ENCODE assay signal across 18 cellular contexts in genomic region chr6:143405381-143406154, GRCh38. TPM values are rescaled to one million over a fixed set of nuclear protein-coding genes. Genes with fewer than 3 reads are reported as not detected.
DNase-seq lines count a peak whose midpoint lies in the region; ATAC-seq and TF ChIP-seq lines count a peak whose summit lies in the region.
"Had no signal": no experiment of that assay in that cellular context is flagged by ENCODE, and none has a peak within 500 bp of the region (broad histone marks: within the 10 kb centered on the region; RNA-seq: fewer than 3 reads in every experiment).

No MANE protein-coding gene starts in this region.

- H3K9me3 Mint-ChIP-seq in HFFc6: no peaks in the 10 kb centered on the region
- H3K9me3 Mint-ChIP-seq in progenitor cell of endocrine pancreas (ENCODE audit: low read depth): peaks cover 10% of the 10 kb centered on the region

- H3K36me3 Mint-ChIP-seq in HFFc6 (ENCODE audit: low read depth) (no peaks in the 10 kb centered on the region), progenitor cell of endocrine pancreas (ENCODE audit: insufficient read depth) (peaks cover 2% of the 10 kb centered on the region)

- H3K4me1 ChIP-seq in ACC112 (ENCODE audit: control insufficient read depth, insufficient read depth, low read length, unreplicated experiment): peaks cover 16% of the 10 kb centered on the region
- H3K4me1 ChIP-seq in gastroesophageal sphincter: no peaks in the 10 kb centered on the region

- peak; percentile 70 for DNase-seq in HFFc6
- DNase-seq in astrocyte of the cerebellum (ENCODE audit: low read depth): peak; percentile 75
- peak; percentile 81 for DNase-seq in iris pigment epithelial cell (ENCODE audit: low read depth)
- DNase-seq in progenitor cell of endocrine pancreas (ENCODE audit: low spot score, unreplicated experiment): no peak
- DNase-seq in MV-4-11 (lab: John Stamatoyannopoulos, UW): no peak
- DNase-seq: activated T-cell treated with anti-CD3 and anti-CD28 coated beads, Interleukin-2, amount 50 U/mL, for 1 hour; Caco-2; GDM1; heart left ventricle; left cardiac atrium; NCI-H146 had no signal

- H3K36me3 ChIP-seq in ACC112 (ENCODE audit: insufficient read depth, low read length): no peaks in the 10 kb centered on the region
- no peaks in the 10 kb centered on the region for H3K36me3 ChIP-seq in gastroesophageal sphincter
- H3K36me3 ChIP-seq: heart left ventricle had no signal

- H3K4me3 Mint-ChIP-seq in HFFc6: peak overlapping the region; percentile 26
- no peak overlapping the region for H3K4me3 Mint-ChIP-seq in progenitor cell of endocrine pancreas (ENCODE audit: low read depth)
- H3K4me3 Mint-ChIP-seq: activated naive CD8-positive, alpha-beta T cell had no signal

- H3K27ac Mint-ChIP-seq in HFFc6: peak overlapping the region; percentile 30
- no peak overlapping the region for H3K27ac Mint-ChIP-seq in progenitor cell of endocrine pancreas
- H3K27ac Mint-ChIP-seq: activated naive CD8-positive, alpha-beta T cell had no signal

- H3K4me1 Mint-ChIP-seq in HFFc6 (ENCODE audit: low read depth) (peaks cover 44% of the 10 kb centered on the region), progenitor cell of endocrine pancreas (ENCODE audit: low read depth) (peaks cover 6% of the 10 kb centered on the region)

- no peak for TF ChIP-seq POLR2A in gastroesophageal sphincter (IDR thresholded peaks at IDR 0.05)

- 63 to 65% methylated on average over 8 to 9 of the region's 9 CpGs for WGBS in gastroesophageal sphincter (ENCODE audit: low coverage in 1 of 2), 2 donors

- TF ChIP-seq CTCF in HFFc6 (IDR thresholded peaks at IDR 0.05) (no peak), astrocyte of the cerebellum (IDR thresholded peaks at IDR 0.05; ENCODE audit: low read depth, low read length, missing control alignments) (no peak), progenitor cell of endocrine pancreas (IDR thresholded peaks at IDR 0.05; ENCODE audit: unreplicated experiment) (no peak), gastroesophageal sphincter (IDR thresholded peaks at IDR 0.05) (no peak)

- ATAC-seq in GM19463 (IDR thresholded peaks at IDR 0.05; ENCODE audit: unreplicated experiment) (no peak), gastroesophageal sphincter (no peak)
- ATAC-seq: heart left ventricle had no signal

- H2AFZ ChIP-seq in ACC112 (ENCODE audit: low read length, unreplicated experiment): peak overlapping the region; percentile 2

- H3K27me3 ChIP-seq in ACC112 (ENCODE audit: insufficient read depth, low read length): no peaks in the 10 kb centered on the region
- no peaks in the 10 kb centered on the region for H3K27me3 ChIP-seq in gastroesophageal sphincter
- H3K27me3 ChIP-seq: heart left ventricle had no signal

- no peaks in the 10 kb centered on the region for H3K79me2 ChIP-seq in ACC112 (ENCODE audit: control insufficient read depth, insufficient read depth, low read length, unreplicated experiment)

- H3K4me3 ChIP-seq in ACC112 (ENCODE audit: low read depth, low read length): no peak overlapping the region
- H3K4me3 ChIP-seq in astrocyte of the cerebellum (ENCODE audit: low read depth, low read length): no peak overlapping the region
- H3K4me3 ChIP-seq in gastroesophageal sphincter: no peak overlapping the region
- H3K4me3 ChIP-seq: heart left ventricle, SK-N-MC, skin epidermis had no signal

- no peak for TF ChIP-seq EP300 in gastroesophageal sphincter (IDR thresholded peaks at IDR 0.05)

- no peak overlapping the region for H3K27ac ChIP-seq in ACC112 (ENCODE audit: low read depth, low read length)
- no peak overlapping the region for H3K27ac ChIP-seq in gastroesophageal sphincter
- H3K27ac ChIP-seq: heart left ventricle, KMS-11, SK-N-MC, skin epidermis had no signal

- no peaks in the 10 kb centered on the region for H3K9me3 ChIP-seq in gastroesophageal sphincter
- H3K9me3 ChIP-seq: Caco-2, heart left ventricle had no signal

- H3K27me3 Mint-ChIP-seq in HFFc6 (ENCODE audit: insufficient read depth) (peaks cover 15% of the 10 kb centered on the region), progenitor cell of endocrine pancreas (no peaks in the 10 kb centered on the region)

- in situ Hi-C loops in astrocyte of the cerebellum (cut with HindIII; ENCODE audit: low sequenced_read_pairs): no loop called here

RNA-seq across cellular contexts. Expression of gene ADAT2, which starts 44.9 kb away (rescaled TPM):
- 1 to 10 TPM; 2.8 to 4.6 (median 4.1) TPM for total RNA-seq in HFFc6 (2021; fragmentation: NEBNext Ultra II Directional; extraction: Animal tissue kit (Norgen Biotek cat#: 25700))
- 10.7 and 11.4 TPM in 2 replicates for total RNA-seq in progenitor cell of endocrine pancreas
- total RNA-seq in gastroesophageal sphincter: 1 to 10 TPM; 2.7 to 7.8 (median 3.7) TPM

RNA-seq across cellular contexts. Expression of gene PEX3, which starts 45.0 kb away (rescaled TPM):
- 10 to 100 TPM; 18.7 to 23.7 (median 20.4) TPM for total RNA-seq in HFFc6 (2021; fragmentation: NEBNext Ultra II Directional; extraction: Animal tissue kit (Norgen Biotek cat#: 25700))
- total RNA-seq in progenitor cell of endocrine pancreas: 15.1 and 18.3 TPM in 2 replicates
- total RNA-seq in gastroesophageal sphincter: 10 to 100 TPM; 12.5 to 20.4 (median 16.6) TPM

Comparison
In these comparisons a context has a peak if more than half of its experiments do, and no peak if none do; other contexts are left out.
1. DNase-seq: peak in HFFc6 (single experiment), astrocyte of the cerebellum (single experiment) and iris pigment epithelial cell (single experiment); none in progenitor cell of endocrine pancreas (single experiment) and MV-4-11 (single experiment).